Comparison of ENCODE assay signal across 11 cellular contexts in the genomic region with DNA sequence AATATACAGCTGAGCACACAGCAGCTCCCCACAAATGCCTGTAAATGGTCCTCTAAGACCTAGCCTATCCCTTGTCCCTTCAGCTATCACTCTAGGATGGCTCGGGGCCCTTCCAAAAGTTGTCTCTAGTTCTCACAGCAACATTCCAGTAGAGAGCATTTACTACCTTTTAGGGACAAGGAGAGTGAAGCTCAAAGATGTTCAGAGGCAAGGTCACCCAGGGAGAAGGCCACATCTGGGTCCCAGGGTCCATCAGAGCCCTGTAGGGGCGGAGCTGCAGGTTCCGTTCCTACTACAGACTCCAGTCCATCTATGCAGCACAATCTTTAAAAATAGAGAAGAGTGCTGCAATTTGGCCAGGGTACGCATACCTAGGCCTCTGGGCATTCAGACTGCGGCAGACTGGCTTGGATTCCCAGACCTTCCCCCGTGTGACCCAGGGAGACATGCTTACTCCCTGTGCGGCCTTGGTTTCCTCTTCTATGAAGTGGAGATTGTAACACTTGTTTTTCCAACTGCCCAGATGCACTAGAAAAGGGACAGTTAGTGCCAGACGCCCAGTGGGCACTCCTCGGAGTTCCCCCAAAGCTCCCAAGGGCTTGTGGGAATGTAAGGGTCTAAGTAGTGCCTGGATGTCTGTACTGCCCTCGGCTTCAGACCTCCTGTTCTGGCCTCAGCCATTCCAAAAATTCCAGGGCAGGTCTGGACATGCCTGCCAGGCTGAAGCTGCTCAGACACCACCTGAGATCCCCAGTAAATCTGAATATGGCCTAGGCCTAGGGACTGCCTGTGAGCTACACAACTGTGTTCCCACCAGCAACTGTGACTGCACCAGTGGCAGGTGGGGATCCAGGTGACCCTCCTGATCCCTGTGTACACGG. TPM values are rescaled to one million over a fixed set of nuclear protein-coding genes. Genes with fewer than 3 reads are reported as not detected.
DNase-seq lines count a peak whose midpoint lies in the region; ATAC-seq, FAIRE-seq and TF ChIP-seq lines count a peak whose summit lies in the region.
"Had no signal": no experiment of that assay in that cellular context is flagged by ENCODE, and none has a peak within 500 bp of the region (broad histone marks: within the 10 kb centered on the region; RNA-seq: fewer than 3 reads in every experiment).

No MANE protein-coding gene starts in this region.

- CTCF ChIA-PET in K562 (lab: Yijun Ruan, JAX; ENCODE audit: low intra/inter-chr PET ratio): no interaction called here

- intact Hi-C loops in K562 (cut with micrococcal nuclease): no loop called here

- TF ChIP-seq EP300 in K562 (IDR thresholded peaks at IDR 0.05; ENCODE audit: low read length): no peak
- no peak for TF ChIP-seq EP300 in suprapubic skin (IDR thresholded peaks at IDR 0.05)

- TF ChIP-seq POLR2A in K562 (conservative IDR thresholded peaks at IDR 0.05) (no peak), suprapubic skin (IDR thresholded peaks at IDR 0.05) (no peak)

- H3K9ac ChIP-seq in HUES6 (ENCODE audit: low read length) (peak overlapping the region; percentile 74), K562 (ENCODE audit: insufficient read depth in 1 of 2, low read depth in 2 of 2, low read length in 2 of 2) (peak overlapping the region in 1 of 2 experiments; percentile 94; a peak in 2 of 4 replicates), keratinocyte (ENCODE audit: control insufficient read depth, extremely low read depth, insufficient read depth, low read length) (peak overlapping the region; percentile 94)

- H2AFZ ChIP-seq in K562 (ENCODE audit: low read depth, low read length) (no peak overlapping the region), keratinocyte (ENCODE audit: control insufficient read depth, low read length) (no peak overlapping the region)

- in situ Hi-C loops in K562 (cut with MboI): no loop called here

- H3K27ac ChIP-seq in HUES6 (ENCODE audit: low read depth, low read length) (peak overlapping the region; percentile 60), K562 (ENCODE audit: extremely low read depth, low read depth, low read length) (0 out of 3 replicates have a peak overlapping the region, but pooled peaks have one; percentile 3), keratinocyte (ENCODE audit: control insufficient read depth, insufficient read depth, low read length) (peak overlapping the region; percentile 89), suprapubic skin (peak overlapping the region; percentile 95)
- H3K27ac ChIP-seq: colonic mucosa had no signal

- POLR2A ChIA-PET in K562 (lab: Yijun Ruan, JAX): interaction anchor here (1.1 to 1.8 kb wide), 4 partner anchors 17 to 120 kb away, joined by 3 to 9 read pairs (median 4); partner anchors contain the start of genes LCAT and NUTF2

- H3K9me1 ChIP-seq in K562 (ENCODE audit: control insufficient read depth, insufficient read depth, low read length) (peaks cover 8% of the 10 kb centered on the region), keratinocyte (ENCODE audit: control insufficient read depth, extremely low read depth, insufficient read depth, low read length) (peaks cover 7% of the 10 kb centered on the region)

- H3K27me3 ChIP-seq in HUES6 (ENCODE audit: control insufficient read depth, insufficient read depth, low read length): no peaks in the 10 kb centered on the region
- H3K27me3 ChIP-seq in K562 (ENCODE audit: control insufficient read depth in 2 of 2, insufficient read depth in 2 of 2, low read length in 2 of 2): no peaks in the 10 kb centered on the region
- H3K27me3 ChIP-seq in keratinocyte (ENCODE audit: control insufficient read depth, extremely low read depth, insufficient read depth, low read length): no peaks in the 10 kb centered on the region
- H3K27me3 ChIP-seq in suprapubic skin: no peaks in the 10 kb centered on the region
- H3K27me3 ChIP-seq: colonic mucosa had no signal

- H3K4me1 ChIP-seq in HUES6 (ENCODE audit: control insufficient read depth, insufficient read depth, low read length) (peaks cover 44% of the 10 kb centered on the region), K562 (replicated peaks in 1 of 2; ENCODE audit: control insufficient read depth in 2 of 2, insufficient read depth in 2 of 2, low read length in 2 of 2) (peaks cover 23 to 56% of the 10 kb centered on the region in 2 experiments; a peak in 4 of 5 replicates), keratinocyte (ENCODE audit: control insufficient read depth, extremely low read depth, insufficient read depth, low read length) (peaks cover 70% of the 10 kb centered on the region), suprapubic skin (peaks cover 70% of the 10 kb centered on the region)

- H4K20me1 ChIP-seq in K562 (replicated peaks; ENCODE audit: control insufficient read depth, insufficient read depth, low read length) (peaks cover 23% of the 10 kb centered on the region), keratinocyte (ENCODE audit: control insufficient read depth, extremely low read depth, insufficient read depth, low read length) (peaks cover 7% of the 10 kb centered on the region)

- dilution Hi-C loops in keratinocyte (cut with MboI; ENCODE audit: extremely low pct_ligation_motif_present, low sequenced_read_pairs): no loop called here

- TF ChIP-seq RAD21 in K562 (CRISPR knock-in tag; conservative IDR thresholded peaks at IDR 0.05 in 1 of 2, IDR thresholded peaks at IDR 0.05 in 1 of 2): no peak

- H3K4me3 ChIP-seq in HUES6 (ENCODE audit: low read depth, low read length) (peak overlapping the region; percentile 76), K562 (no peak overlapping the region), keratinocyte (ENCODE audit: control insufficient read depth in 2 of 3, extremely low read depth in 1 of 3, insufficient read depth in 2 of 3, low read depth in 1 of 3, low read length in 3 of 3) (peak overlapping the region; percentile 64 to 91 (median 73)), suprapubic skin (peak overlapping the region; percentile 74)
- H3K4me3 ChIP-seq: colonic mucosa had no signal

- H3K9me3 ChIP-seq in HUES6 (ENCODE audit: control insufficient read depth, insufficient read depth, low read depth, low read length) (no peaks in the 10 kb centered on the region), K562 (replicated peaks; ENCODE audit: control insufficient read depth, insufficient read depth, low read depth, low read length) (no peaks in the 10 kb centered on the region), keratinocyte (ENCODE audit: control insufficient read depth, low read depth, low read length) (no peaks in the 10 kb centered on the region), suprapubic skin (no peaks in the 10 kb centered on the region)
- H3K9me3 ChIP-seq: colonic mucosa had no signal

- FAIRE-seq in K562 (lab: Jason Lieb, UNC): no peak
- FAIRE-seq in keratinocyte (lab: Jason Lieb, UNC): peak; percentile 71

- H3K36me3 ChIP-seq in HUES6 (ENCODE audit: control insufficient read depth, insufficient read depth, low read length) (peaks cover 33% of the 10 kb centered on the region), K562 (ENCODE audit: control insufficient read depth, insufficient read depth, low read length) (peaks cover 44% of the 10 kb centered on the region; the same call in 2 of the 3 replicates), keratinocyte (ENCODE audit: control insufficient read depth in 2 of 2, extremely low read depth in 1 of 2, insufficient read depth in 2 of 2, low read length in 2 of 2) (peaks cover 4 to 30% of the 10 kb centered on the region in 2 experiments), suprapubic skin (peaks cover 12% of the 10 kb centered on the region)
- H3K36me3 ChIP-seq: colonic mucosa had no signal

- H3K4me2 ChIP-seq in K562 (ENCODE audit: insufficient read depth, low read length) (no peak overlapping the region; the same call in 1 of the 2 replicates), keratinocyte (ENCODE audit: control insufficient read depth, extremely low read depth, insufficient read depth, low read depth, low read length) (peak overlapping the region; percentile 83)

- DNase-seq in K562 (ENCODE audit: extremely low read depth in 1 of 4, low spot score in 3 of 4): no peak
- peak; percentile 64 for DNase-seq in keratinocyte (ENCODE audit: low read depth, low spot score)
- no peak for DNase-seq in suprapubic skin (ENCODE audit: low spot score in 2 of 2)
- no peak for DNase-seq in NCI-H774 (lab: John Stamatoyannopoulos, UW)
- DNase-seq in LoVo (ENCODE audit: low spot score): no peak
- no peak for DNase-seq in activated gamma-delta T cell (lab: John Stamatoyannopoulos, UW)
- DNase-seq: activated CD4-positive, alpha-beta T cell treated with anti-CD3 and anti-CD28 coated beads for 1 hour; colonic mucosa; NCI-H2107 had no signal

- 87% methylated on average over 11 of the region's 11 CpGs for WGBS in K562 (ENCODE audit: insufficient coverage, low coverage, missing lambda C conversion rate)
- WGBS in suprapubic skin: 43% methylated on average over 6 of the region's 11 CpGs

- TF ChIP-seq CTCF in K562 (IDR thresholded peaks at IDR 0.05 in 2 of 3, conservative IDR thresholded peaks at IDR 0.05 in 1 of 3; ENCODE audit: insufficient read depth in 2 of 3, low read depth in 1 of 3, low read length in 3 of 3): no peak
- no peak for TF ChIP-seq CTCF in keratinocyte (optimal IDR thresholded peaks at IDR 0.05 in 1 of 3, IDR thresholded peaks at IDR 0.05 in 1 of 3, conservative IDR thresholded peaks at IDR 0.05 in 1 of 3; ENCODE audit: extremely low read depth in 1 of 3, insufficient read depth in 2 of 3, low read length in 3 of 3)
- TF ChIP-seq CTCF in suprapubic skin (IDR thresholded peaks at IDR 0.05): no peak

- H3K79me2 ChIP-seq in K562 (ENCODE audit: control insufficient read depth, insufficient read depth, low read length) (peaks cover 28% of the 10 kb centered on the region), keratinocyte (ENCODE audit: control insufficient read depth, insufficient read depth, low read length) (peaks cover 38% of the 10 kb centered on the region)

- BruUV-seq in K562 (replicated peaks; lab: Mats Ljungman, UMichigan): no TSS peak

- ATAC-seq in K562: no peak

RNA-seq across cellular contexts. Expression of gene SLC12A4, which starts 2.5 kb away (rescaled TPM):
- 178 and 539 TPM in 2 replicates for total RNA-seq in K562 (2011; cell fraction: chromatin; rRNA removed; ENCODE audit: low replicate concordance)
- 265 and 279 TPM in 2 replicates for total RNA-seq in K562 (2011; cell fraction: nucleolus; rRNA removed)
- total RNA-seq in K562 (2011; cell fraction: nucleoplasm; rRNA removed): 167 and 175 TPM in 2 replicates
- total RNA-seq in K562 (2014; rRNA removed) (15.0 and 16.9 TPM in 2 replicates), K562 (2014; rRNA removed; fragmentation: Illumina TruSeq; extraction: Trizol) (9.9 and 10.0 TPM in 2 replicates), K562 (2015; rRNA removed; fragmentation: Illumina TruSeq; extraction: Trizol) (10.4 and 11.6 TPM in 2 replicates), K562 (2021) (32.8 and 43.5 TPM in 2 replicates), suprapubic skin (100 to 1,000 TPM in 1 of 4 donors, 10 to 100 TPM in 3; 31.2 to 165 (median 72.2) TPM)
- polyA plus RNA-seq in K562 (2011; rRNA removed) (22.9 and 48.4 TPM in 2 replicates), K562 (2014; fragmentation: Illumina TruSeq; extraction: Trizol) (24.1 and 30.0 TPM in 2 replicates), K562 (2014; fragmentation: Nextera tagmentation; extraction: Ambion mirVana) (1 to 10 TPM in 1 of 2 experiments, under 1 TPM in 1; 0.75 to 1.8 TPM), K562 (2014; rRNA removed) (25.1 and 32.7 TPM in 2 replicates), keratinocyte (59.3 to 72.2 TPM (median 65.4 TPM) in 3 replicates)
- polyA plus RNA-seq in K562 (2011; cell fraction: cytosol; rRNA removed): 30.2 and 36.7 TPM in 2 replicates
- 238 and 295 TPM in 2 replicates for polyA plus RNA-seq in K562 (2011; cell fraction: nucleus; rRNA removed)
- polyA plus RNA-seq in K562 (2012): 24.3 and 29.4 TPM in 2 replicates
- polyA minus RNA-seq in K562 (2011; rRNA and poly(A)+ RNA removed): 24.9 and 34.3 TPM in 2 replicates
- polyA minus RNA-seq in K562 (2011; cell fraction: cytosol; rRNA and poly(A)+ RNA removed): 24.5 and 42.6 TPM in 2 replicates
- polyA minus RNA-seq in K562 (2011; cell fraction: nucleus; rRNA and poly(A)+ RNA removed): 67.9 and 90.5 TPM in 2 replicates
- polyA plus RNA-seq in keratinocyte (2011; ENCODE audit: low read depth): 15.4 TPM
- 26.3 and 51.8 TPM in 2 replicates for polyA plus RNA-seq in keratinocyte (2011; cell fraction: cytosol; rRNA removed)
- 238 and 249 TPM in 2 replicates for polyA plus RNA-seq in keratinocyte (2011; cell fraction: nucleus; rRNA removed)
- 23.5 and 63.9 TPM in 2 replicates for polyA plus RNA-seq in keratinocyte (2012; ENCODE audit: low replicate concordance)
- 89.8 to 274 TPM (median 108 TPM) in 3 replicates for polyA minus RNA-seq in keratinocyte
- 76.4 TPM for polyA minus RNA-seq in keratinocyte (2011; cell fraction: cytosol; rRNA and poly(A)+ RNA removed)
- polyA minus RNA-seq in keratinocyte (2011; cell fraction: nucleus; rRNA and poly(A)+ RNA removed): 118 and 142 TPM in 2 replicates

RNA-seq across cellular contexts. Expression of gene DPEP3, which starts 14.4 kb away (rescaled TPM):
- total RNA-seq in K562 (2011; cell fraction: chromatin; rRNA removed; ENCODE audit: low replicate concordance): not detected in 2 replicates
- total RNA-seq in K562 (2011; cell fraction: nucleolus; rRNA removed): not detected in 2 replicates
- not detected in 2 replicates for total RNA-seq in K562 (2011; cell fraction: nucleoplasm; rRNA removed)
- not detected in 2 replicates for total RNA-seq in K562 (2014; rRNA removed)
- not detected in 2 replicates for total RNA-seq in K562 (2014; rRNA removed; fragmentation: Illumina TruSeq; extraction: Trizol)
- total RNA-seq in K562 (2015; rRNA removed; fragmentation: Illumina TruSeq; extraction: Trizol): not detected in 2 replicates
- total RNA-seq in K562 (2021): not detected in 2 replicates
- polyA plus RNA-seq in K562 (2011; rRNA removed): not detected in 2 replicates
- polyA plus RNA-seq in K562 (2011; cell fraction: cytosol; rRNA removed): 0.06 TPM in 1 of 2 replicates, not detected in the other
- polyA plus RNA-seq in K562 (2011; cell fraction: nucleus; rRNA removed): 0.07 TPM in 1 of 2 replicates, not detected in the other
- polyA plus RNA-seq in K562 (2012): not detected in 2 replicates
- polyA plus RNA-seq in K562 (2014; fragmentation: Illumina TruSeq; extraction: Trizol): not detected in 2 replicates
- polyA plus RNA-seq in K562 (2014; fragmentation: Nextera tagmentation; extraction: Ambion mirVana): not detected
- not detected in 2 replicates for polyA plus RNA-seq in K562 (2014; rRNA removed)
- polyA minus RNA-seq in K562 (2011; rRNA and poly(A)+ RNA removed): not detected in 2 replicates
- not detected in 2 replicates for polyA minus RNA-seq in K562 (2011; cell fraction: cytosol; rRNA and poly(A)+ RNA removed)
- polyA minus RNA-seq in K562 (2011; cell fraction: nucleus; rRNA and poly(A)+ RNA removed): not detected in 2 replicates
- 0.04 TPM in 1 of 3 replicates, not detected in the others for polyA plus RNA-seq in keratinocyte
- not detected for polyA plus RNA-seq in keratinocyte (2011; ENCODE audit: low read depth)
- polyA plus RNA-seq in keratinocyte (2011; cell fraction: cytosol; rRNA removed): not detected in 2 replicates
- polyA plus RNA-seq in keratinocyte (2011; cell fraction: nucleus; rRNA removed): not detected in 2 replicates
- polyA plus RNA-seq in keratinocyte (2012; ENCODE audit: low replicate concordance): not detected in 2 replicates
- not detected in 3 replicates for polyA minus RNA-seq in keratinocyte
- not detected for polyA minus RNA-seq in keratinocyte (2011; cell fraction: cytosol; rRNA and poly(A)+ RNA removed)
- not detected in 2 replicates for polyA minus RNA-seq in keratinocyte (2011; cell fraction: nucleus; rRNA and poly(A)+ RNA removed)
- total RNA-seq in suprapubic skin: not detected
- total RNA-seq: colonic mucosa had no signal
- polyA plus RNA-seq: neural cell had no signal

RNA-seq across cellular contexts. Expression of gene LCAT, which starts 22.0 kb away (rescaled TPM):
- 40.9 and 121 TPM in 2 replicates for total RNA-seq in K562 (2011; cell fraction: chromatin; rRNA removed; ENCODE audit: low replicate concordance)
- total RNA-seq in K562 (2011; cell fraction: nucleolus; rRNA removed): 59.7 and 75.9 TPM in 2 replicates
- 41.1 and 47.6 TPM in 2 replicates for total RNA-seq in K562 (2011; cell fraction: nucleoplasm; rRNA removed)
- total RNA-seq in K562 (2014; rRNA removed): 6.8 and 9.0 TPM in 2 replicates
- 3.0 and 3.2 TPM in 2 replicates for total RNA-seq in K562 (2014; rRNA removed; fragmentation: Illumina TruSeq; extraction: Trizol)
- total RNA-seq in K562 (2015; rRNA removed; fragmentation: Illumina TruSeq; extraction: Trizol): 4.1 and 4.5 TPM in 2 replicates
- total RNA-seq in K562 (2021): 14.2 and 21.0 TPM in 2 replicates
- 6.7 and 14.9 TPM in 2 replicates for polyA plus RNA-seq in K562 (2011; rRNA removed)
- 9.5 and 10.8 TPM in 2 replicates for polyA plus RNA-seq in K562 (2011; cell fraction: cytosol; rRNA removed)
- 72.6 and 86.1 TPM in 2 replicates for polyA plus RNA-seq in K562 (2011; cell fraction: nucleus; rRNA removed)
- polyA plus RNA-seq in K562 (2012): 14.1 and 15.5 TPM in 2 replicates
- 5.0 and 5.6 TPM in 2 replicates for polyA plus RNA-seq in K562 (2014; fragmentation: Illumina TruSeq; extraction: Trizol)
- under 1 TPM; 0.46 to 0.94 TPM for polyA plus RNA-seq in K562 (2014; fragmentation: Nextera tagmentation; extraction: Ambion mirVana)
- 7.6 and 14.9 TPM in 2 replicates for polyA plus RNA-seq in K562 (2014; rRNA removed)
- polyA minus RNA-seq in K562 (2011; rRNA and poly(A)+ RNA removed): 1.5 and 2.2 TPM in 2 replicates
- 2.3 and 6.2 TPM in 2 replicates for polyA minus RNA-seq in K562 (2011; cell fraction: cytosol; rRNA and poly(A)+ RNA removed)
- 8.9 and 10.0 TPM in 2 replicates for polyA minus RNA-seq in K562 (2011; cell fraction: nucleus; rRNA and poly(A)+ RNA removed)
- polyA plus RNA-seq in keratinocyte: 6.5 to 11.6 TPM (median 10.5 TPM) in 3 replicates
- polyA plus RNA-seq in keratinocyte (2011; ENCODE audit: low read depth): 4.2 TPM
- polyA plus RNA-seq in keratinocyte (2011; cell fraction: cytosol; rRNA removed): 2.1 and 3.0 TPM in 2 replicates
- polyA plus RNA-seq in keratinocyte (2011; cell fraction: nucleus; rRNA removed): 35.7 and 48.0 TPM in 2 replicates
- polyA plus RNA-seq in keratinocyte (2012; ENCODE audit: low replicate concordance): 10.6 and 14.2 TPM in 2 replicates
- 6.0 to 16.2 TPM (median 9.5 TPM) in 3 replicates for polyA minus RNA-seq in keratinocyte
- polyA minus RNA-seq in keratinocyte (2011; cell fraction: cytosol; rRNA and poly(A)+ RNA removed): 7.1 TPM
- 10.6 and 10.7 TPM in 2 replicates for polyA minus RNA-seq in keratinocyte (2011; cell fraction: nucleus; rRNA and poly(A)+ RNA removed)
- total RNA-seq in suprapubic skin: 10 to 100 TPM; 10.6 to 61.4 (median 22.6) TPM

RNA-seq across cellular contexts. Expression of gene PSMB10, which starts 29.3 kb away (rescaled TPM):
- total RNA-seq in K562 (2011; cell fraction: chromatin; rRNA removed; ENCODE audit: low replicate concordance): 1.6 and 9.1 TPM in 2 replicates
- total RNA-seq in K562 (2011; cell fraction: nucleolus; rRNA removed): 14.7 and 18.7 TPM in 2 replicates
- total RNA-seq in K562 (2011; cell fraction: nucleoplasm; rRNA removed): 7.4 and 9.6 TPM in 2 replicates
- 101 and 105 TPM in 2 replicates for total RNA-seq in K562 (2014; rRNA removed)
- 17.9 and 24.9 TPM in 2 replicates for total RNA-seq in K562 (2014; rRNA removed; fragmentation: Illumina TruSeq; extraction: Trizol)
- total RNA-seq in K562 (2015; rRNA removed; fragmentation: Illumina TruSeq; extraction: Trizol): 53.1 and 53.4 TPM in 2 replicates
- 73.0 and 73.1 TPM in 2 replicates for total RNA-seq in K562 (2021)
- polyA plus RNA-seq in K562 (2011; rRNA removed): 17.3 and 21.0 TPM in 2 replicates
- 46.1 and 143 TPM in 2 replicates for polyA plus RNA-seq in K562 (2011; cell fraction: cytosol; rRNA removed)
- polyA plus RNA-seq in K562 (2011; cell fraction: nucleus; rRNA removed): 17.2 and 24.0 TPM in 2 replicates
- polyA plus RNA-seq in K562 (2012): 84.8 and 94.3 TPM in 2 replicates
- polyA plus RNA-seq in K562 (2014; fragmentation: Illumina TruSeq; extraction: Trizol): 11.7 and 44.6 TPM in 2 replicates
- polyA plus RNA-seq in K562 (2014; fragmentation: Nextera tagmentation; extraction: Ambion mirVana): 10 to 100 TPM; 33.5 to 51.0 TPM
- 94.1 and 118 TPM in 2 replicates for polyA plus RNA-seq in K562 (2014; rRNA removed)
- 2.5 and 3.3 TPM in 2 replicates for polyA minus RNA-seq in K562 (2011; rRNA and poly(A)+ RNA removed)
- polyA minus RNA-seq in K562 (2011; cell fraction: cytosol; rRNA and poly(A)+ RNA removed): 20.3 and 25.1 TPM in 2 replicates
- polyA minus RNA-seq in K562 (2011; cell fraction: nucleus; rRNA and poly(A)+ RNA removed): 13.1 and 14.0 TPM in 2 replicates
- polyA plus RNA-seq in keratinocyte: 9.3 to 19.7 TPM (median 11.1 TPM) in 3 replicates
- 3.0 TPM for polyA plus RNA-seq in keratinocyte (2011; ENCODE audit: low read depth)
- polyA plus RNA-seq in keratinocyte (2011; cell fraction: cytosol; rRNA removed): 5.1 and 17.8 TPM in 2 replicates
- 6.2 and 8.4 TPM in 2 replicates for polyA plus RNA-seq in keratinocyte (2011; cell fraction: nucleus; rRNA removed)
- polyA plus RNA-seq in keratinocyte (2012; ENCODE audit: low replicate concordance): 17.5 and 40.2 TPM in 2 replicates
- polyA minus RNA-seq in keratinocyte: 6.0 to 8.4 TPM (median 6.8 TPM) in 3 replicates
- 26.1 TPM for polyA minus RNA-seq in keratinocyte (2011; cell fraction: cytosol; rRNA and poly(A)+ RNA removed)
- 5.0 and 6.3 TPM in 2 replicates for polyA minus RNA-seq in keratinocyte (2011; cell fraction: nucleus; rRNA and poly(A)+ RNA removed)
- total RNA-seq in suprapubic skin: 10 to 100 TPM; 13.5 to 31.2 (median 16.3) TPM

RNA-seq across cellular contexts. Expression of gene DPEP2, which starts 33.4 kb away (rescaled TPM):
- 2.4 and 7.0 TPM in 2 replicates for total RNA-seq in K562 (2011; cell fraction: chromatin; rRNA removed; ENCODE audit: low replicate concordance)
- 3.7 and 4.3 TPM in 2 replicates for total RNA-seq in K562 (2011; cell fraction: nucleolus; rRNA removed)
- total RNA-seq in K562 (2011; cell fraction: nucleoplasm; rRNA removed): 3.2 and 4.1 TPM in 2 replicates
- total RNA-seq in K562 (2014; rRNA removed) (0.14 and 1.3 TPM in 2 replicates), K562 (2014; rRNA removed; fragmentation: Illumina TruSeq; extraction: Trizol) (0.18 and 0.35 TPM in 2 replicates), K562 (2015; rRNA removed; fragmentation: Illumina TruSeq; extraction: Trizol) (0.49 and 0.76 TPM in 2 replicates), K562 (2021) (0.85 and 1.2 TPM in 2 replicates), suprapubic skin (under 1 TPM in 1 of 4 donors, not detected in 3; 0.56 TPM)
- polyA plus RNA-seq in K562 (2011; rRNA removed) (0.81 and 1.6 TPM in 2 replicates), K562 (2014; fragmentation: Illumina TruSeq; extraction: Trizol) (0.70 and 1.00 TPM in 2 replicates), K562 (2014; fragmentation: Nextera tagmentation; extraction: Ambion mirVana) (under 1 TPM; 0.24 to 0.38 TPM), K562 (2014; rRNA removed) (0.36 and 0.81 TPM in 2 replicates), keratinocyte (0.04 to 0.12 TPM in 2 of 3 replicates, not detected in the other)
- polyA plus RNA-seq in K562 (2011; cell fraction: cytosol; rRNA removed): 1.5 and 3.0 TPM in 2 replicates
- polyA plus RNA-seq in K562 (2011; cell fraction: nucleus; rRNA removed): 3.3 and 4.5 TPM in 2 replicates
- 1.7 and 6.2 TPM in 2 replicates for polyA plus RNA-seq in K562 (2012)
- 0.95 and 1.2 TPM in 2 replicates for polyA minus RNA-seq in K562 (2011; rRNA and poly(A)+ RNA removed)
- polyA minus RNA-seq in K562 (2011; cell fraction: cytosol; rRNA and poly(A)+ RNA removed): not detected in 2 replicates
- polyA minus RNA-seq in K562 (2011; cell fraction: nucleus; rRNA and poly(A)+ RNA removed): 1.1 and 2.0 TPM in 2 replicates
- polyA plus RNA-seq in keratinocyte (2011; ENCODE audit: low read depth): not detected
- polyA plus RNA-seq in keratinocyte (2011; cell fraction: cytosol; rRNA removed): 0.17 TPM in 1 of 2 replicates, not detected in the other
- polyA plus RNA-seq in keratinocyte (2011; cell fraction: nucleus; rRNA removed): not detected in 2 replicates
- polyA plus RNA-seq in keratinocyte (2012; ENCODE audit: low replicate concordance): 0.09 TPM in 1 of 2 replicates, not detected in the other
- not detected in 3 replicates for polyA minus RNA-seq in keratinocyte
- polyA minus RNA-seq in keratinocyte (2011; cell fraction: cytosol; rRNA and poly(A)+ RNA removed): not detected
- polyA minus RNA-seq in keratinocyte (2011; cell fraction: nucleus; rRNA and poly(A)+ RNA removed): not detected in 2 replicates
- polyA plus RNA-seq: neural cell had no signal

Comparison
In these comparisons a context has a peak if more than half of its experiments do, and no peak if none do; other contexts are left out.
1. H3K27ac ChIP-seq: peak in every context shown above with its lines; median percentile 95 in suprapubic skin; 89 in keratinocyte; 60 in HUES6; 3 in K562.